ENCODE assay signal across 10 cellular contexts in genomic region chr11:6609502-6610015, GRCh38. TPM values are rescaled to one million over a fixed set of nuclear protein-coding genes. Genes with fewer than 3 reads are reported as not detected.
DNase-seq lines count a peak whose midpoint lies in the region; ATAC-seq and TF ChIP-seq lines count a peak whose summit lies in the region.
"Had no signal": no experiment of that assay in that cellular context is flagged by ENCODE, and none has a peak within 500 bp of the region (broad histone marks: within the 10 kb centered on the region; RNA-seq: fewer than 3 reads in every experiment).

No MANE protein-coding gene starts in this region.

- no peak for TF ChIP-seq CTCF in WTC11 (IDR thresholded peaks at IDR 0.05)

- peak overlapping the region; percentile 38; the same call in 1 of the 2 replicates for H3K4me3 Mint-ChIP-seq in WTC11

- no peak overlapping the region for H3K4me3 ChIP-seq in rectal smooth muscle tissue (ENCODE audit: low read length)
- H3K4me3 ChIP-seq: pancreas had no signal

- H3K27me3 Mint-ChIP-seq in WTC11 (ENCODE audit: low read depth): no peaks in the 10 kb centered on the region

- H3K4me1 Mint-ChIP-seq in WTC11: peaks cover 20% of the 10 kb centered on the region

- H3K27me3 ChIP-seq in rectal smooth muscle tissue (ENCODE audit: control insufficient read depth, insufficient read depth, low read length): no peaks in the 10 kb centered on the region
- H3K27me3 ChIP-seq: pancreas had no signal

- peak overlapping the region; percentile 99 for H3K27ac ChIP-seq in rectal smooth muscle tissue (ENCODE audit: low read depth, low read length)
- H3K27ac ChIP-seq: pancreas had no signal

- POLR2A ChIA-PET in WTC11 (lab: Charles Lee): interaction anchor here (0.6 kb wide), 1 partner anchor 162 kb away, joined by 11 read pairs; no protein-coding TSS in a partner anchor

- no peak overlapping the region for H3K9ac ChIP-seq in rectal smooth muscle tissue (ENCODE audit: low read length)

- in situ Hi-C loops in GM18951 (cut with MboI; ENCODE audit: low sequenced_read_pairs, unreplicated experiment): no loop called here

- no peaks in the 10 kb centered on the region for H3K9me3 Mint-ChIP-seq in WTC11

- peaks cover 49% of the 10 kb centered on the region for H3K4me1 ChIP-seq in rectal smooth muscle tissue (ENCODE audit: control insufficient read depth, insufficient read depth, low read length)

- H3K36me3 Mint-ChIP-seq in WTC11: peaks cover 36% of the 10 kb centered on the region

- H3K36me3 ChIP-seq in rectal smooth muscle tissue (ENCODE audit: control insufficient read depth, insufficient read depth, low read length): peaks cover 29% of the 10 kb centered on the region

- peak overlapping the region; percentile 76 for H3K27ac Mint-ChIP-seq in WTC11

- ATAC-seq in WTC11 (no peak), GM18505 (IDR thresholded peaks at IDR 0.05; ENCODE audit: unreplicated experiment) (no peak)
- ATAC-seq: pancreas had no signal

- DNase-seq in WTC11 (ENCODE audit: low spot score) (no peak), erythroblast (lab: John Stamatoyannopoulos, UW) (no peak), activated gamma-delta T cell treated with Interleukin-2 at 50 U/mL for 16 hours (no peak), NCI-H2227 treated with DMSO at 0.1 percent for 48 hours (lab: John Stamatoyannopoulos, UW) (no peak)
- DNase-seq: NCI-H1436, SW 1271 had no signal

- CTCF ChIA-PET in WTC11 (lab: Charles Lee): interaction anchor here (0.9 kb wide), 1 partner anchor 74 kb away, joined by 3 read pairs; the partner anchor contains the start of gene MRPL17

- TF ChIP-seq POLR2A in GM18951 (IDR thresholded peaks at IDR 0.05; ENCODE audit: extremely low read depth, insufficient read depth, insufficient read length): peak; percentile 27
- TF ChIP-seq POLR2A in erythroblast (IDR thresholded peaks at IDR 0.05; ENCODE audit: low read length): peak; percentile 28
- no peak for TF ChIP-seq POLR2A in GM18505 (IDR thresholded peaks at IDR 0.05; ENCODE audit: borderline replicate concordance, extremely low read depth, insufficient read depth, insufficient read length)

TF ChIP-seq in WTC11, 78 proteins besides CTCF, POLR2A, EP300 and RAD21 (continues in another document):
- TF ChIP-seq, protein P1, sequence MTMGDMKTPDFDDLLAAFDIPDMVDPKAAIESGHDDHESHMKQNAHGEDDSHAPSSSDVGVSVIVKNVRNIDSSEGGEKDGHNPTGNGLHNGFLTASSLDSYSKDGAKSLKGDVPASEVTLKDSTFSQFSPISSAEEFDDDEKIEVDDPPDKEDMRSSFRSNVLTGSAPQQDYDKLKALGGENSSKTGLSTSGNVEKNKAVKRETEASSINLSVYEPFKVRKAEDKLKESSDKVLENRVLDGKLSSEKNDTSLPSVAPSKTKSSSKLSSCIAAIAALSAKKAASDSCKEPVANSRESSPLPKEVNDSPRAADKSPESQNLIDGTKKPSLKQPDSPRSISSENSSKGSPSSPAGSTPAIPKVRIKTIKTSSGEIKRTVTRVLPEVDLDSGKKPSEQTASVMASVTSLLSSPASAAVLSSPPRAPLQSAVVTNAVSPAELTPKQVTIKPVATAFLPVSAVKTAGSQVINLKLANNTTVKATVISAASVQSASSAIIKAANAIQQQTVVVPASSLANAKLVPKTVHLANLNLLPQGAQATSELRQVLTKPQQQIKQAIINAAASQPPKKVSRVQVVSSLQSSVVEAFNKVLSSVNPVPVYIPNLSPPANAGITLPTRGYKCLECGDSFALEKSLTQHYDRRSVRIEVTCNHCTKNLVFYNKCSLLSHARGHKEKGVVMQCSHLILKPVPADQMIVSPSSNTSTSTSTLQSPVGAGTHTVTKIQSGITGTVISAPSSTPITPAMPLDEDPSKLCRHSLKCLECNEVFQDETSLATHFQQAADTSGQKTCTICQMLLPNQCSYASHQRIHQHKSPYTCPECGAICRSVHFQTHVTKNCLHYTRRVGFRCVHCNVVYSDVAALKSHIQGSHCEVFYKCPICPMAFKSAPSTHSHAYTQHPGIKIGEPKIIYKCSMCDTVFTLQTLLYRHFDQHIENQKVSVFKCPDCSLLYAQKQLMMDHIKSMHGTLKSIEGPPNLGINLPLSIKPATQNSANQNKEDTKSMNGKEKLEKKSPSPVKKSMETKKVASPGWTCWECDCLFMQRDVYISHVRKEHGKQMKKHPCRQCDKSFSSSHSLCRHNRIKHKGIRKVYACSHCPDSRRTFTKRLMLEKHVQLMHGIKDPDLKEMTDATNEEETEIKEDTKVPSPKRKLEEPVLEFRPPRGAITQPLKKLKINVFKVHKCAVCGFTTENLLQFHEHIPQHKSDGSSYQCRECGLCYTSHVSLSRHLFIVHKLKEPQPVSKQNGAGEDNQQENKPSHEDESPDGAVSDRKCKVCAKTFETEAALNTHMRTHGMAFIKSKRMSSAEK (CRISPR knock-in tag; IDR thresholded peaks at IDR 0.05; ENCODE audit: borderline replicate concordance): no peak
- TF ChIP-seq SP1 (CRISPR knock-in tag; conservative IDR thresholded peaks at IDR 0.05): no peak
- TF ChIP-seq NR3C1 (CRISPR knock-in tag; conservative IDR thresholded peaks at IDR 0.05; ENCODE audit: low read depth): no peak
- TF ChIP-seq ZBTB43 (CRISPR knock-in tag; IDR thresholded peaks at IDR 0.05): no peak
- TF ChIP-seq STAT6 (CRISPR knock-in tag; conservative IDR thresholded peaks at IDR 0.05; ENCODE audit: low read depth): no peak
- TF ChIP-seq TEAD1 (CRISPR knock-in tag; IDR thresholded peaks at IDR 0.05): no peak
- TF ChIP-seq ZNF317 (CRISPR knock-in tag; IDR thresholded peaks at IDR 0.05; ENCODE audit: borderline replicate concordance, low read depth): no peak
- TF ChIP-seq, protein P2, sequence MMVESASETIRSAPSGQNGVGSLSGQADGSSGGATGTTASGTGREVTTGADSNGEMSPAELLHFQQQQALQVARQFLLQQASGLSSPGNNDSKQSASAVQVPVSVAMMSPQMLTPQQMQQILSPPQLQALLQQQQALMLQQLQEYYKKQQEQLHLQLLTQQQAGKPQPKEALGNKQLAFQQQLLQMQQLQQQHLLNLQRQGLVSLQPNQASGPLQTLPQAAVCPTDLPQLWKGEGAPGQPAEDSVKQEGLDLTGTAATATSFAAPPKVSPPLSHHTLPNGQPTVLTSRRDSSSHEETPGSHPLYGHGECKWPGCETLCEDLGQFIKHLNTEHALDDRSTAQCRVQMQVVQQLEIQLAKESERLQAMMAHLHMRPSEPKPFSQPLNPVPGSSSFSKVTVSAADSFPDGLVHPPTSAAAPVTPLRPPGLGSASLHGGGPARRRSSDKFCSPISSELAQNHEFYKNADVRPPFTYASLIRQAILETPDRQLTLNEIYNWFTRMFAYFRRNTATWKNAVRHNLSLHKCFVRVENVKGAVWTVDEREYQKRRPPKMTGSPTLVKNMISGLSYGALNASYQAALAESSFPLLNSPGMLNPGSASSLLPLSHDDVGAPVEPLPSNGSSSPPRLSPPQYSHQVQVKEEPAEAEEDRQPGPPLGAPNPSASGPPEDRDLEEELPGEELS (CRISPR knock-in tag; IDR thresholded peaks at IDR 0.05): no peak
- TF ChIP-seq ZNF121 (CRISPR knock-in tag; IDR thresholded peaks at IDR 0.05): no peak
- TF ChIP-seq JAZF1 (CRISPR knock-in tag; IDR thresholded peaks at IDR 0.05): no peak
- TF ChIP-seq, protein P3, sequence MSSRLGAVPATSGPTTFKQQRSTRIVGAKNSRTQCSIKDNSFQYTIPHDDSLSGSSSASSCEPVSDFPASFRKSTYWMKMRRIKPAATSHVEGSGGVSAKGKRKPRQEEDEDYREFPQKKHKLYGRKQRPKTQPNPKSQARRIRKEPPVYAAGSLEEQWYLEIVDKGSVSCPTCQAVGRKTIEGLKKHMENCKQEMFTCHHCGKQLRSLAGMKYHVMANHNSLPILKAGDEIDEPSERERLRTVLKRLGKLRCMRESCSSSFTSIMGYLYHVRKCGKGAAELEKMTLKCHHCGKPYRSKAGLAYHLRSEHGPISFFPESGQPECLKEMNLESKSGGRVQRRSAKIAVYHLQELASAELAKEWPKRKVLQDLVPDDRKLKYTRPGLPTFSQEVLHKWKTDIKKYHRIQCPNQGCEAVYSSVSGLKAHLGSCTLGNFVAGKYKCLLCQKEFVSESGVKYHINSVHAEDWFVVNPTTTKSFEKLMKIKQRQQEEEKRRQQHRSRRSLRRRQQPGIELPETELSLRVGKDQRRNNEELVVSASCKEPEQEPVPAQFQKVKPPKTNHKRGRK (CRISPR knock-in tag; IDR thresholded peaks at IDR 0.05; ENCODE audit: borderline replicate concordance): no peak
- TF ChIP-seq ATF1 (CRISPR knock-in tag; IDR thresholded peaks at IDR 0.05): no peak

RNA-seq across cellular contexts. Expression of gene TAF10, which starts 2.5 kb away (rescaled TPM):
- total RNA-seq in WTC11 (2021): 165 to 186 TPM (median 178 TPM) in 3 replicates

RNA-seq across cellular contexts. Expression of gene ILK, which starts 6.0 kb away (rescaled TPM):
- total RNA-seq in WTC11 (2021): 97.7 to 112 TPM (median 110 TPM) in 3 replicates

RNA-seq across cellular contexts. Expression of gene RRP8, which starts 6.1 kb away (rescaled TPM):
- total RNA-seq in WTC11 (2021): 12.5 to 15.0 TPM (median 14.6 TPM) in 3 replicates

RNA-seq across cellular contexts. Expression of gene TPP1, which starts 9.7 kb away (rescaled TPM):
- 36.2 to 51.4 TPM (median 44.8 TPM) in 3 replicates for total RNA-seq in WTC11 (2021)

RNA-seq across cellular contexts. Expression of gene DCHS1, which starts 46.0 kb away (rescaled TPM):
- 11.5 to 14.2 TPM (median 12.6 TPM) in 3 replicates for total RNA-seq in WTC11 (2021)
